Comparison of ENCODE assay signal across 8 cellular contexts in the genomic region with DNA sequence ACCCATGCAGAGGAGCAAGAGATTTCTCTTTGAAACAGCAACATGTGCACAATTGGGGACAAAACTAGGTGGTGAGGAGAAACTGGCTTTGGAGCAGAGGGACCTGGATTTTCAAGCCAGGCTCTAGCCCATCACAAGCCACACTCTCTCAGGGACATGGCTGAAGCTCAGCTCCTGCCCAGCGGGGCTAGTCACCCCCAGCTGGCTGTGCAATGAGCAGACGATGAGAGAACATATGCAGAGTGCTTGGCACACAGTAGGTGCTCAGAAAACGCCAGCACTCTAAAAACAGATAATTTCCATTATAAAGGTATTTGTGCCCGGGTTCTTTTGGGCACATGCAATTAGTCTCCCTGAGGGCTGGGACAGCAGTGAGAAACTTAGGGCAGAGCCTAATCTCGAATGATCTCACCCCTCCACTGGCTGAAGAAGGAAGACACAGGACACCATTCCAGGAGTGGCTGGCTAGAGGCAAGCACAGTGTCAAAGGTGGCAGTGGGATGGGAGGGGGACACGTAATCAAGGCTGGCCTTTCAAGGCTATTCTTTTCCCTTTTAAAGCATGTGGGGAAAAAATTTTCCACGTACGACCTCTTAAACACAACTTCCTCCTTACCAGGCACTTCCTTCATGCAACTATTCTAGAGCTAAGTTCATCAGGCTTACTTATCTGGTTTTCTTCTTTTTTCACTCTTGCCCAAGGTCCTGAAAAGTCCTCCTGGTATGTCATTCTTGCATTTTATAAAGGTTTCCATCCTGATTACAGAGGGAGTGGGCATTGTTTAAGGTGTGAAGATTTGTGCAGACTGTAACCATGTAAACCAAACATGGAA. TPM values are rescaled to one million over a fixed set of nuclear protein-coding genes. Genes with fewer than 3 reads are reported as not detected.
DNase-seq lines count a peak whose midpoint lies in the region; ATAC-seq and TF ChIP-seq lines count a peak whose summit lies in the region.

No MANE protein-coding gene starts in this region.

- H3K9me3 ChIP-seq in ascending aorta = no peaks in the 10 kb centered on the region
- no peaks in the 10 kb centered on the region for H3K9me3 ChIP-seq in naive thymus-derived CD4-positive, alpha-beta T cell (ENCODE audit: control insufficient read depth in 2 of 3, low read length in 3 of 3)

- H3K4me1 ChIP-seq in ascending aorta = peaks cover 18% of the 10 kb centered on the region in 2 donors
- H3K4me1 ChIP-seq in naive thymus-derived CD4-positive, alpha-beta T cell (ENCODE audit: control insufficient read depth in 2 of 2, insufficient read depth in 2 of 2, low read length in 2 of 2) = peaks cover 80 to 97% of the 10 kb centered on the region in 2 donors

- H3K27me3 ChIP-seq in ascending aorta = no peaks in the 10 kb centered on the region
- H3K27me3 ChIP-seq in naive thymus-derived CD4-positive, alpha-beta T cell (ENCODE audit: control insufficient read depth in 2 of 2, insufficient read depth in 2 of 2, low read length in 2 of 2) = no peaks in the 10 kb centered on the region

- peak overlapping the region; percentile 58 for H3K4me3 Mint-ChIP-seq in stimulated activated naive CD8-positive, alpha-beta T cell treated with anti-CD3 and anti-CD28 coated beads, Interleukin-15, Interleukin-2, amounts not matched to agents 100 ng/mL and 50 ng/mL, for 24 hours
- H3K4me3 Mint-ChIP-seq in naive thymus-derived CD4-positive, alpha-beta T cell = peak overlapping the region; percentile 39 to 87 (median 75)

- no peak for TF ChIP-seq CTCF in ascending aorta (IDR thresholded peaks at IDR 0.05)
- TF ChIP-seq CTCF in foreskin fibroblast (IDR thresholded peaks at IDR 0.05; ENCODE audit: low read depth, low read length) = no peak

- no peak for ATAC-seq in stimulated activated naive CD8-positive, alpha-beta T cell treated with anti-CD3 and anti-CD28 coated beads, Interleukin-15, Interleukin-2, amounts not matched to agents 100 U/mL and 50 U/mL, for 24 hours
- ATAC-seq in naive thymus-derived CD4-positive, alpha-beta T cell = no peak
- no peak for ATAC-seq in HG03135 (IDR thresholded peaks at IDR 0.05; ENCODE audit: unreplicated experiment)
- ATAC-seq in HG02571 (IDR thresholded peaks at IDR 0.05; ENCODE audit: unreplicated experiment) = no peak

- POLR2A ChIA-PET in naive thymus-derived CD4-positive, alpha-beta T cell (lab: Charles Lee) = interaction anchor here (0.6 to 17.4 kb wide), 9 partner anchors 8 to 91 kb away, joined by 3 to 271 read pairs (median 4); no protein-coding TSS in a partner anchor

- no peaks in the 10 kb centered on the region for H3K36me3 ChIP-seq in ascending aorta
- H3K36me3 ChIP-seq in naive thymus-derived CD4-positive, alpha-beta T cell (ENCODE audit: control insufficient read depth in 2 of 3, insufficient read depth in 3 of 3, low read length in 3 of 3) = no peaks in the 10 kb centered on the region

- no peaks in the 10 kb centered on the region for H3K27me3 Mint-ChIP-seq in stimulated activated naive CD8-positive, alpha-beta T cell treated with anti-CD3 and anti-CD28 coated beads, Interleukin-15, Interleukin-2, amounts not matched to agents 100 ng/mL and 50 ng/mL, for 24 hours
- H3K27me3 Mint-ChIP-seq in naive thymus-derived CD4-positive, alpha-beta T cell = no peaks in the 10 kb centered on the region

- no peak overlapping the region for H3K4me3 ChIP-seq in ascending aorta
- peak overlapping the region; percentile 1 for H3K4me3 ChIP-seq in naive thymus-derived CD4-positive, alpha-beta T cell (ENCODE audit: low read length)
- H3K4me3 ChIP-seq in foreskin fibroblast (ENCODE audit: low read depth in 1 of 2, low read length in 2 of 2) = no peak overlapping the region

- intact Hi-C loops in ascending aorta (cut with DNase I) = no loop called here
- intact Hi-C loops in naive thymus-derived CD4-positive, alpha-beta T cell (cut with micrococcal nuclease) = no loop called here

- peak overlapping the region; percentile 82 for H3K27ac Mint-ChIP-seq in stimulated activated naive CD8-positive, alpha-beta T cell treated with anti-CD3 and anti-CD28 coated beads, Interleukin-15, Interleukin-2, amounts not matched to agents 100 ng/mL and 50 ng/mL, for 24 hours
- peak overlapping the region; percentile 43 to 99 (median 90) for H3K27ac Mint-ChIP-seq in naive thymus-derived CD4-positive, alpha-beta T cell

- peaks cover 26% of the 10 kb centered on the region for H3K36me3 Mint-ChIP-seq in stimulated activated naive CD8-positive, alpha-beta T cell treated with anti-CD3 and anti-CD28 coated beads, Interleukin-15, Interleukin-2, amounts not matched to agents 100 ng/mL and 50 ng/mL, for 24 hours (ENCODE audit: low read depth)
- H3K36me3 Mint-ChIP-seq in naive thymus-derived CD4-positive, alpha-beta T cell = peaks cover 0 to 31% (median 9%) of the 10 kb centered on the region in 5 donors

- H3K27ac ChIP-seq in ascending aorta = peak overlapping the region; percentile 17 to 46
- peak overlapping the region; percentile 56 for H3K27ac ChIP-seq in naive thymus-derived CD4-positive, alpha-beta T cell (ENCODE audit: low read depth, low read length)

- H3K4me1 Mint-ChIP-seq in stimulated activated naive CD8-positive, alpha-beta T cell treated with anti-CD3 and anti-CD28 coated beads, Interleukin-15, Interleukin-2, amounts not matched to agents 100 ng/mL and 50 ng/mL, for 24 hours (ENCODE audit: low read depth) = peaks cover 89% of the 10 kb centered on the region
- H3K4me1 Mint-ChIP-seq in naive thymus-derived CD4-positive, alpha-beta T cell = peaks cover 56 to 100% (median 82%) of the 10 kb centered on the region in 7 donors

- no peak for DNase-seq in stimulated activated naive CD8-positive, alpha-beta T cell treated with anti-CD3 and anti-CD28 coated beads, Interleukin-15, Interleukin-2, amounts not matched to agents 100 U/mL and 50 U/mL, for 24 hours
- peak in 1 of 2 donors; percentile 47 for DNase-seq in ascending aorta (ENCODE audit: low spot score in 2 of 2)
- no peak for DNase-seq in naive thymus-derived CD4-positive, alpha-beta T cell
- DNase-seq in cortex of kidney (lab: John Stamatoyannopoulos, UW) = no peak
- no peak for DNase-seq in foreskin fibroblast

- H3K9me3 Mint-ChIP-seq in stimulated activated naive CD8-positive, alpha-beta T cell treated with anti-CD3 and anti-CD28 coated beads, Interleukin-15, Interleukin-2, amounts not matched to agents 100 ng/mL and 50 ng/mL, for 24 hours = no peaks in the 10 kb centered on the region
- no peaks in the 10 kb centered on the region for H3K9me3 Mint-ChIP-seq in naive thymus-derived CD4-positive, alpha-beta T cell

- CTCF ChIA-PET in naive thymus-derived CD4-positive, alpha-beta T cell (lab: Charles Lee) = interaction anchor here (1.0 to 4.7 kb wide), 5 partner anchors 9 to 115 kb away, joined by 3 to 36 read pairs (median 5); no protein-coding TSS in a partner anchor

RNA-seq across cellular contexts. Expression of gene FAM53B, which starts 15.1 kb away (rescaled TPM):
- total RNA-seq in ascending aorta = 52.5 TPM
- total RNA-seq in naive thymus-derived CD4-positive, alpha-beta T cell = 10 to 100 TPM; 25.5 to 51.5 (median 28.6) TPM
- polyA plus RNA-seq in naive thymus-derived CD4-positive, alpha-beta T cell = 10 to 100 TPM in 1 of 2 donors, 1 to 10 TPM in 1; 3.9 to 18.8 TPM
